In the genomic region with DNA sequence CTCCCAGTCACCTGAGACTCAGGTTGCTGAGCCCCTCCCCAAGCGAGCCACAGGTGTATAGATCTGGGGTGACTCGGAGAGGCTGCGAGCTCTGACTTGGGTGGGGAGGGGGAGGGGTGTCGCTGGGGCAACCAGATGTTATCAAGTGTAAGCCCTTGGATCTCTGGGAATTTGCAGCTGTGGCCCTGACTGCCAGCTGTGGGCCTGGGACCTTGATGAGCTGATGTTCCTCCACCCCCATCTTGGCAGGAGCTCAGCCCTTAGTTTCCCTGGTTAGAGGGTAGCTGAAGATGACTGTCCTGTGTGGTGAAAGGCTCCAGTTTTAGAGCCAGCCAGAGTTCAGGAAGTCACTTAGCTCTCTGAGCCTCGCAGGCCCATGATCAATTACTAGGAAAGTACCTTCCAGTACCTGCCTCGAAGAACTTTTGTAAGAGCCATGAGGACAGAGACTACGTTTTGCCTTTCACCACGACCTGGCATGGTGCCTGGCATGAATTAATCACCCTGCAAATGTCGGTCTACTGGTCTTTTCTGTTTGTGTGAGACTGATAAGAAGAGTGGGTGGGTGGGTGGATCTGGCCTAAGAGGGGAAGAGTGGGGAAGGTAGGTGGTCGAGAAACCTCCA, we compare ENCODE assay signal across 8 cellular contexts. TPM values are rescaled to one million over a fixed set of nuclear protein-coding genes. Genes with fewer than 3 reads are reported as not detected.
DNase-seq lines count a peak whose midpoint lies in the region; ATAC-seq and TF ChIP-seq lines count a peak whose summit lies in the region.

No MANE protein-coding gene starts in this region.

- H3K4me1 ChIP-seq in HAP-1, result peaks cover 6% of the 10 kb centered on the region

- peak; percentile 69 for DNase-seq in activated CD4-positive, alpha-beta T cell treated with anti-CD3 and anti-CD28 coated beads for 48 hours
- DNase-seq in activated CD4-positive, alpha-beta T cell treated with anti-CD3 and anti-CD28 coated beads, Interleukin-2, amount 50 U/mL, for 1 hour, result no peak
- DNase-seq in T-cell (no peak), foreskin fibroblast (peak; percentile 60 to 84), HAP-1 (ENCODE audit: low spot score in 2 of 2) (no peak), NCI-H2081 (lab: John Stamatoyannopoulos, UW) (no peak), GDM1 (lab: John Stamatoyannopoulos, UW) (no peak)
- DNase-seq in stimulated activated CD8-positive, alpha-beta memory T cell treated with anti-CD3 and anti-CD28 coated beads, Interleukin-15, amount 100 ng/mL, for 4 hours (ENCODE audit: low read depth in 2 of 2), result peak; percentile 16 to 17

- ATAC-seq in T-cell (replicated peaks in 1 of 4), result peak in 1 of 4 experiments; percentile 46

- H3K27me3 ChIP-seq in HAP-1 (ENCODE audit: low read depth), result no peaks in the 10 kb centered on the region

- no peaks in the 10 kb centered on the region for H3K36me3 Mint-ChIP-seq in T-cell

- peaks cover 10 to 25% (median 22%) of the 10 kb centered on the region in 3 donors for H3K4me1 Mint-ChIP-seq in T-cell

- H3K27me3 Mint-ChIP-seq in T-cell, result no peaks in the 10 kb centered on the region

- no peaks in the 10 kb centered on the region for H3K36me3 ChIP-seq in HAP-1 (replicated peaks)

- H3K9me3 ChIP-seq in HAP-1, result no peaks in the 10 kb centered on the region

- H3K4me3 ChIP-seq in foreskin fibroblast (ENCODE audit: low read depth in 1 of 2, low read length in 2 of 2) (no peak overlapping the region), HAP-1 (no peak overlapping the region)

- POLR2A ChIA-PET in T-cell (lab: Charles Lee), result no interaction called here

- peak overlapping the region; percentile 59 to 77 for H3K27ac Mint-ChIP-seq in T-cell

- in situ Hi-C loops in HAP-1 (cut with MboI; ENCODE audit: low sequenced_read_pairs), result no loop called here

- CTCF ChIA-PET in T-cell (lab: Charles Lee), result interaction anchor here in 1 of 2 donors (0.6 kb wide), 1 partner anchor 841 kb away, joined by 4 read pairs; no protein-coding TSS in a partner anchor

- no peaks in the 10 kb centered on the region for H3K9me3 Mint-ChIP-seq in T-cell

- TF ChIP-seq CTCF in foreskin fibroblast (IDR thresholded peaks at IDR 0.05; ENCODE audit: low read depth, low read length), result no peak

- no peak overlapping the region for H3K4me3 Mint-ChIP-seq in T-cell

RNA-seq across cellular contexts. Expression of a gene that starts 55.8 kb away (rescaled TPM):
- total RNA-seq in T-cell, result 100 to 1,000 TPM in 3 of 5 donors, 10 to 100 TPM in 2; 88.9 to 197 (median 172) TPM

RNA-seq across cellular contexts. Expression of a gene that starts 56.1 kb away (rescaled TPM):
- total RNA-seq in T-cell, result 10 to 100 TPM; 46.6 to 77.6 (median 63.6) TPM

RNA-seq across cellular contexts. Expression of a gene that starts 58.8 kb away (rescaled TPM):
- total RNA-seq in T-cell, result under 1 TPM in 1 of 5 donors, not detected in 4; 0.07 TPM

Comparison
In these comparisons a context has a peak if more than half of its experiments do, and no peak if none do; other contexts are left out.
1. DNase-seq: peak in activated CD4-positive, alpha-beta T cell treated with anti-CD3 and anti-CD28 coated beads for 48 hours (single experiment), foreskin fibroblast (2 of 2) and stimulated activated CD8-positive, alpha-beta memory T cell treated with anti-CD3 and anti-CD28 coated beads, Interleukin-15, amount 100 ng/mL, for 4 hours (2 of 2); none in activated CD4-positive, alpha-beta T cell treated with anti-CD3 and anti-CD28 coated beads, Interleukin-2, amount 50 U/mL, for 1 hour (single experiment), T-cell (0 of 34), HAP-1 (0 of 2), NCI-H2081 (0 of 2) and GDM1 (single experiment).